ENCODE assay signal across 12 cellular contexts in the genomic region with DNA sequence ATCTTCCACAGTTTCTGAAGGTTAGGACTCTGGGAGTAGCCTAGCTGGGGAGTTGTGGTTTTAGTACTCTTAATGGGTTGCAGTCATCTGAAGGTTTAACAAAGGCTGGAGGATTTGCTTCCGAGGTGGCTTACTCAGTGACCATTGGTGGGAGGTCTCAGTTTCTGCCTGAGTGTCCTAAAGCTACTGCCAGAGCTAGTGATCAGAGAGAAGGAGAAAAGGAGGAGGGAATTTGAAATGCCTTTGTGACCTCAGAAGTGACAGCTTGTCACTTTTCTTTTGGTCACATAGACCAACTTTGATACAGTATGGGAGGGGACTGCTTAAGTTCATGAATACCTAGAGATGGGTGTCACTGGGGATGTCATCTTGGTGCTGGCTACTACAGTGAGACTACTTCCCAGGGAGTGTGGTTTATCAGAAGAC.
A peak's percentile ranks its signal among the peaks of the same experiment; 100 is the strongest.
DNase-seq lines count a peak whose midpoint lies in the region; ATAC-seq and TF ChIP-seq lines count a peak whose summit lies in the region.
"Had no signal": no experiment of that assay in that cellular context is flagged by ENCODE, and none has a peak within 500 bp of the region (broad histone marks: within the 10 kb centered on the region; RNA-seq: fewer than 3 reads in every experiment).

No MANE protein-coding gene starts in this region.

- H3K36me3 ChIP-seq in DOHH2 (ENCODE audit: control insufficient read depth, low read length) (peaks cover 71% of the 10 kb centered on the region), HEK293 (ENCODE audit: control insufficient read depth in 2 of 2, insufficient read depth in 1 of 2, low read length in 2 of 2) (no peaks in the 10 kb centered on the region)
- H3K36me3 ChIP-seq: cardiac muscle cell had no signal

- H3K36me3 Mint-ChIP-seq in nephron progenitor cell (ENCODE audit: low read depth): peaks cover 35% of the 10 kb centered on the region

- H3K4me1 ChIP-seq in DOHH2 (ENCODE audit: control insufficient read depth, low read length) (peaks cover 79% of the 10 kb centered on the region), HEK293 (ENCODE audit: control insufficient read depth, insufficient read depth, low read length) (peaks cover 26% of the 10 kb centered on the region)

- no peak for ATAC-seq in GM19328 (IDR thresholded peaks at IDR 0.05; ENCODE audit: unreplicated experiment)

- TF ChIP-seq CTCF in DOHH2 (IDR thresholded peaks at IDR 0.05; ENCODE audit: low read depth, low read length, poor library complexity, severe bottlenecking): no peak
- no peak for TF ChIP-seq CTCF in HEK293 (tag by site-specific recombination; IDR thresholded peaks at IDR 0.05)
- TF ChIP-seq CTCF in nephron progenitor cell (IDR thresholded peaks at IDR 0.05): no peak
- no peak for TF ChIP-seq CTCF in coronary artery (IDR thresholded peaks at IDR 0.05)

- no peak overlapping the region for H3K4me3 ChIP-seq in DOHH2 (ENCODE audit: low read length)
- H3K4me3 ChIP-seq in HEK293 (ENCODE audit: low read depth, low read length): no peak overlapping the region
- no peak overlapping the region for H3K4me3 ChIP-seq in coronary artery
- H3K4me3 ChIP-seq: cardiac muscle cell, left ventricle myocardium inferior had no signal

- no peaks in the 10 kb centered on the region for H3K27me3 Mint-ChIP-seq in nephron progenitor cell (ENCODE audit: low read depth, poor library complexity)

- peaks cover 34% of the 10 kb centered on the region for H3F3A ChIP-seq in DOHH2 (ENCODE audit: control insufficient read depth, insufficient read depth)

- CTCF ChIA-PET in HEK293 (lab: Yijun Ruan, JAX): interaction anchor here (0.8 to 1.0 kb wide), 2 partner anchors 10 to 785 kb away, joined by 3 to 7 read pairs; no protein-coding TSS in a partner anchor

- no peak overlapping the region for H3K4me3 Mint-ChIP-seq in nephron progenitor cell

- peaks cover 99% of the 10 kb centered on the region for H3K79me2 ChIP-seq in DOHH2 (ENCODE audit: control insufficient read depth, low read length)

- H3K27me3 ChIP-seq in DOHH2 (ENCODE audit: control insufficient read depth, low read length): no peaks in the 10 kb centered on the region
- H3K27me3 ChIP-seq: cardiac muscle cell had no signal

- peak; percentile 49 for DNase-seq in amniotic epithelial cell (ENCODE audit: low read depth)
- DNase-seq in nephron progenitor cell: no peak
- DNase-seq in NOMO-1 (lab: John Stamatoyannopoulos, UW; ENCODE audit: unreplicated experiment in 2 of 2): no peak
- no peak for DNase-seq in stimulated activated CD4-positive, alpha-beta T cell treated with anti-CD3 and anti-CD28 coated beads, Interleukin-12 subunit alpha, Interleukin-12 subunit beta, amount 100 ng/mL, for 4 hours
- DNase-seq in coronary artery (ENCODE audit: low spot score): no peak
- DNase-seq: foreskin melanocyte, left ventricle myocardium inferior, NCI-H2081 treated with DMSO at 0.1 percent for 48 hours had no signal

- H3K9me2 ChIP-seq in DOHH2 (replicated peaks; ENCODE audit: control insufficient read depth, low read length): no peaks in the 10 kb centered on the region

- H3K27ac Mint-ChIP-seq in nephron progenitor cell: peak overlapping the region; percentile 80

- 0 out of 2 replicates have a peak overlapping the region, but pooled peaks have one; percentile 1 for H3K4me2 ChIP-seq in DOHH2 (ENCODE audit: low read length)

- H3K27ac ChIP-seq in DOHH2 (ENCODE audit: low read depth, low read length) (peak overlapping the region; percentile 17; the same call in 1 of the 2 replicates), HEK293 (ENCODE audit: extremely low read depth, low read depth, low read length) (no peak overlapping the region), coronary artery (no peak overlapping the region)
- H3K27ac ChIP-seq: cardiac muscle cell, left ventricle myocardium inferior had no signal

- H4K20me1 ChIP-seq in DOHH2 (ENCODE audit: control insufficient read depth, insufficient read depth, low read depth, low read length): peaks cover 52% of the 10 kb centered on the region

- H3K9me3 ChIP-seq in DOHH2 (ENCODE audit: control insufficient read depth, insufficient read depth, low read length) (no peaks in the 10 kb centered on the region), HEK293 (ENCODE audit: control insufficient read depth, insufficient read depth, low read depth, low read length) (no peaks in the 10 kb centered on the region)
- H3K9me3 ChIP-seq: left ventricle myocardium inferior had no signal

- peaks cover 62% of the 10 kb centered on the region for H3K4me1 Mint-ChIP-seq in nephron progenitor cell

- POLR2A ChIA-PET in HEK293 (lab: Yijun Ruan, JAX): no interaction called here

- no peaks in the 10 kb centered on the region for H3K9me3 Mint-ChIP-seq in nephron progenitor cell

TF ChIP-seq in HEK293, 187 proteins besides CTCF, POLR2A, EP300 and RAD21:
- no peak for TF ChIP-seq GLIS1 (tag by site-specific recombination; IDR thresholded peaks at IDR 0.05)
- no peak for TF ChIP-seq ZNF621 (tag by site-specific recombination; IDR thresholded peaks at IDR 0.05)
- TF ChIP-seq, protein P1, sequence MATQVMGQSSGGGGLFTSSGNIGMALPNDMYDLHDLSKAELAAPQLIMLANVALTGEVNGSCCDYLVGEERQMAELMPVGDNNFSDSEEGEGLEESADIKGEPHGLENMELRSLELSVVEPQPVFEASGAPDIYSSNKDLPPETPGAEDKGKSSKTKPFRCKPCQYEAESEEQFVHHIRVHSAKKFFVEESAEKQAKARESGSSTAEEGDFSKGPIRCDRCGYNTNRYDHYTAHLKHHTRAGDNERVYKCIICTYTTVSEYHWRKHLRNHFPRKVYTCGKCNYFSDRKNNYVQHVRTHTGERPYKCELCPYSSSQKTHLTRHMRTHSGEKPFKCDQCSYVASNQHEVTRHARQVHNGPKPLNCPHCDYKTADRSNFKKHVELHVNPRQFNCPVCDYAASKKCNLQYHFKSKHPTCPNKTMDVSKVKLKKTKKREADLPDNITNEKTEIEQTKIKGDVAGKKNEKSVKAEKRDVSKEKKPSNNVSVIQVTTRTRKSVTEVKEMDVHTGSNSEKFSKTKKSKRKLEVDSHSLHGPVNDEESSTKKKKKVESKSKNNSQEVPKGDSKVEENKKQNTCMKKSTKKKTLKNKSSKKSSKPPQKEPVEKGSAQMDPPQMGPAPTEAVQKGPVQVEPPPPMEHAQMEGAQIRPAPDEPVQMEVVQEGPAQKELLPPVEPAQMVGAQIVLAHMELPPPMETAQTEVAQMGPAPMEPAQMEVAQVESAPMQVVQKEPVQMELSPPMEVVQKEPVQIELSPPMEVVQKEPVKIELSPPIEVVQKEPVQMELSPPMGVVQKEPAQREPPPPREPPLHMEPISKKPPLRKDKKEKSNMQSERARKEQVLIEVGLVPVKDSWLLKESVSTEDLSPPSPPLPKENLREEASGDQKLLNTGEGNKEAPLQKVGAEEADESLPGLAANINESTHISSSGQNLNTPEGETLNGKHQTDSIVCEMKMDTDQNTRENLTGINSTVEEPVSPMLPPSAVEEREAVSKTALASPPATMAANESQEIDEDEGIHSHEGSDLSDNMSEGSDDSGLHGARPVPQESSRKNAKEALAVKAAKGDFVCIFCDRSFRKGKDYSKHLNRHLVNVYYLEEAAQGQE (tag by site-specific recombination; IDR thresholded peaks at IDR 0.05): no peak
- peak; percentile 63 for TF ChIP-seq PRDM1 (tag by site-specific recombination; IDR thresholded peaks at IDR 0.05)
- TF ChIP-seq MEIS1 (CRISPR knock-in tag; IDR thresholded peaks at IDR 0.05; ENCODE audit: borderline replicate concordance): no peak
- TF ChIP-seq WT1 (tag by site-specific recombination; IDR thresholded peaks at IDR 0.05): peak; percentile 80
- TF ChIP-seq, protein P2, sequence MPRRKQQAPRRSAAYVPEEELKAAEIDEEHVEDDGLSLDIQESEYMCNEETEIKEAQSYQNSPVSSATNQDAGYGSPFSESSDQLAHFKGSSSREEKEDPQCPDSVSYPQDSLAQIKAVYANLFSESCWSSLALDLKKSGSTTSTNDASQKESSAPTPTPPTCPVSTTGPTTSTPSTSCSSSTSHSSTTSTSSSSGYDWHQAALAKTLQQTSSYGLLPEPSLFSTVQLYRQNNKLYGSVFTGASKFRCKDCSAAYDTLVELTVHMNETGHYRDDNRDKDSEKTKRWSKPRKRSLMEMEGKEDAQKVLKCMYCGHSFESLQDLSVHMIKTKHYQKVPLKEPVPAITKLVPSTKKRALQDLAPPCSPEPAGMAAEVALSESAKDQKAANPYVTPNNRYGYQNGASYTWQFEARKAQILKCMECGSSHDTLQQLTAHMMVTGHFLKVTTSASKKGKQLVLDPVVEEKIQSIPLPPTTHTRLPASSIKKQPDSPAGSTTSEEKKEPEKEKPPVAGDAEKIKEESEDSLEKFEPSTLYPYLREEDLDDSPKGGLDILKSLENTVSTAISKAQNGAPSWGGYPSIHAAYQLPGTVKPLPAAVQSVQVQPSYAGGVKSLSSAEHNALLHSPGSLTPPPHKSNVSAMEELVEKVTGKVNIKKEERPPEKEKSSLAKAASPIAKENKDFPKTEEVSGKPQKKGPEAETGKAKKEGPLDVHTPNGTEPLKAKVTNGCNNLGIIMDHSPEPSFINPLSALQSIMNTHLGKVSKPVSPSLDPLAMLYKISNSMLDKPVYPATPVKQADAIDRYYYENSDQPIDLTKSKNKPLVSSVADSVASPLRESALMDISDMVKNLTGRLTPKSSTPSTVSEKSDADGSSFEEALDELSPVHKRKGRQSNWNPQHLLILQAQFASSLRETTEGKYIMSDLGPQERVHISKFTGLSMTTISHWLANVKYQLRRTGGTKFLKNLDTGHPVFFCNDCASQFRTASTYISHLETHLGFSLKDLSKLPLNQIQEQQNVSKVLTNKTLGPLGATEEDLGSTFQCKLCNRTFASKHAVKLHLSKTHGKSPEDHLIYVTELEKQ (tag by site-specific recombination; IDR thresholded peaks at IDR 0.05; ENCODE audit: borderline replicate concordance): no peak
- no peak for TF ChIP-seq ZNF423 (tag by site-specific recombination; IDR thresholded peaks at IDR 0.05)
- TF ChIP-seq ZNF433 (tag by site-specific recombination; IDR thresholded peaks at IDR 0.05; ENCODE audit: low read depth): no peak
- no peak for TF ChIP-seq KLF8 (tag by site-specific recombination; IDR thresholded peaks at IDR 0.05)
- TF ChIP-seq OSR2 (tag by site-specific recombination; IDR thresholded peaks at IDR 0.05): peak; percentile 43
- no peak for TF ChIP-seq FEZF1 (tag by site-specific recombination; IDR thresholded peaks at IDR 0.05)
- TF ChIP-seq ZNF146 (tag by site-specific recombination; IDR thresholded peaks at IDR 0.05): no peak
- no peak for TF ChIP-seq ZBTB8A (tag by site-specific recombination; IDR thresholded peaks at IDR 0.05)
- TF ChIP-seq ZNF664 (tag by site-specific recombination; IDR thresholded peaks at IDR 0.05): no peak
- no peak for TF ChIP-seq ZNF404 (tag by site-specific recombination; IDR thresholded peaks at IDR 0.05)
